13 cellular contexts compared by ENCODE assay signal in the genomic region with DNA sequence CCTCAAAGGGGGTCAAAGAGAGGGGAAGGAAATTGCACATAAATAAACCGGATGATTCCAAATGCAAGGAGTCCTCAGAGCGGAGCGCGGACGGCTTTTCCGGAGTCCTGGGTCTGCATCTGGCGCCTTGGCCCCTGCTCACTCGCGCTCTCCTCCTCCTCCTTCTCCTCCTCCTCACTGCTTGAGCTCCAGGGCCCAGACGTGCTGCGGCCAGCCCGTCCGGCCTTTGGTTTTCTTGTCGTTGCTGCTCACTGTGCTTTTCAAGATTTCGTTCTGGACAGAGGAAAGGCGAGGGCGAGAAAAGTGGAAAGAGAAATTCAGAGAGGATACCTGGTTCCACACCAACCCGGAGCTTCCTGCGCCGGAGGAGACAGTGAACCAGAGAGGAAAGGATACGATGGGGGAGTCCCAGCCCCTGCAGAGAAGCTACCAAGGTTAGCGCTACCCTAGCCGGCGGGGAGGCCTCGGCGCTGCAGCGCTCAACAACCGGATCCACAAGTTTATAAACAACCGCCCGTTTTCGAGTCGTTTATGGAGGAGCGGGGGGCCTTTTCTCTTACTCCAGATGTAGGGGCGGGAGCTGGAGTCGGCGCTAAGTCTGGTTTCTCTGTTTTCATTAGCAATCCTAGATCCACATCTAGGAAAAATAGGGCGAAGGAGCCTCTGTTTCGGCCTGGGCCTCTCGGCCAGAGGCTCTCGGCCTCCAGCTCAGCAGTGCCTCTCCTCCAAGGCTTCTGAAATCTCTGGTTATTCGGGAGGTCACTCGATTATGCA. TPM values are rescaled to one million over a fixed set of nuclear protein-coding genes. Genes with fewer than 3 reads are reported as not detected.
A peak's percentile ranks its signal among the peaks of the same experiment; 100 is the strongest.
DNase-seq lines count a peak whose midpoint lies in the region; ATAC-seq, FAIRE-seq and TF ChIP-seq lines count a peak whose summit lies in the region.
"Had no signal": no experiment of that assay in that cellular context is flagged by ENCODE, and none has a peak within 500 bp of the region (broad histone marks: within the 10 kb centered on the region; RNA-seq: fewer than 3 reads in every experiment).

No MANE protein-coding gene starts in this region.

- DNase-seq in activated CD8-positive, alpha-beta memory T cell treated with anti-CD3 and anti-CD28 coated beads, Interleukin-2, amount 10 ng/mL, durations not matched to agents 7 days and 5 days, result peak; percentile 39
- no peak for DNase-seq in activated CD8-positive, alpha-beta memory T cell treated with anti-CD3 and anti-CD28 coated beads, Interleukin-2, amount 50 U/mL, for 4 hours
- DNase-seq in astrocyte (ENCODE audit: low read depth), result no peak
- DNase-seq in right lobe of liver, result no peak
- no peak for DNase-seq in thyroid gland
- no peak for DNase-seq in COLO668 (lab: John Stamatoyannopoulos, UW; ENCODE audit: unreplicated experiment)
- DNase-seq in HT-29 (ENCODE audit: low spot score), result no peak
- DNase-seq in Kasumi-1 (lab: John Stamatoyannopoulos, UW), result no peak
- DNase-seq: lower lobe of right lung, NCI-H2171 treated with DMSO at 0.1 percent for 48 hours had no signal

- no peak overlapping the region for H3K4me3 Mint-ChIP-seq in activated CD8-positive, alpha-beta memory T cell treated with anti-CD3 and anti-CD28 coated beads, Interleukin-2, amount 10 ng/mL, durations not matched to agents 7 days and 5 days
- H3K4me3 Mint-ChIP-seq in astrocyte (ENCODE audit: unreplicated experiment), result no peak overlapping the region

- CTCF ChIA-PET in activated CD8-positive, alpha-beta memory T cell treated with anti-CD3 and anti-CD28 coated beads, Interleukin-2, amount 10 ng/mL, durations not matched to agents 7 days and 5 days (lab: Charles Lee), result no interaction called here

- TF ChIP-seq CTCF in astrocyte (IDR thresholded peaks at IDR 0.05; ENCODE audit: insufficient read depth, low read depth, low read length), result no peak
- no peak for TF ChIP-seq CTCF in right lobe of liver (IDR thresholded peaks at IDR 0.05)
- TF ChIP-seq CTCF in thyroid gland (IDR thresholded peaks at IDR 0.05), result no peak

- no peak for FAIRE-seq in astrocyte (lab: Jason Lieb, UNC)
- FAIRE-seq: GM12878 had no signal

- H3K9me3 ChIP-seq in astrocyte (ENCODE audit: insufficient read depth, low read depth, low read length) (peaks cover 2% of the 10 kb centered on the region), right lobe of liver (no peaks in the 10 kb centered on the region), thyroid gland (no peaks in the 10 kb centered on the region)
- H3K9me3 ChIP-seq: lower lobe of right lung had no signal

- H3K4me1 ChIP-seq in astrocyte (ENCODE audit: insufficient read depth, low read length) (peaks cover 8% of the 10 kb centered on the region), right lobe of liver (peaks cover 0 to 11% (median 0%) of the 10 kb centered on the region in 4 donors), thyroid gland (peaks cover 7 to 39% of the 10 kb centered on the region in 2 donors)
- H3K4me1 ChIP-seq: BLaER1 had no signal

- peaks cover 2% of the 10 kb centered on the region for H3K36me3 Mint-ChIP-seq in activated CD8-positive, alpha-beta memory T cell treated with anti-CD3 and anti-CD28 coated beads, Interleukin-2, amount 10 ng/mL, durations not matched to agents 7 days and 5 days
- peaks cover 2% of the 10 kb centered on the region for H3K36me3 Mint-ChIP-seq in astrocyte (ENCODE audit: low read depth, unreplicated experiment)

- H3K4me3 ChIP-seq in astrocyte (ENCODE audit: insufficient read depth, low read depth, low read length) (no peak overlapping the region), right lobe of liver (peak overlapping the region; percentile 9 to 40 (median 33)), thyroid gland (replicated peaks in 1 of 3) (no peak overlapping the region)
- H3K4me3 ChIP-seq: GM12878, lower lobe of right lung had no signal

- H4K20me1 ChIP-seq in astrocyte (ENCODE audit: insufficient read depth, low read length), result no peaks in the 10 kb centered on the region
- H4K20me1 ChIP-seq: BLaER1 had no signal

- H3K9me3 Mint-ChIP-seq in activated CD8-positive, alpha-beta memory T cell treated with anti-CD3 and anti-CD28 coated beads, Interleukin-2, amount 10 ng/mL, durations not matched to agents 7 days and 5 days (ENCODE audit: low read depth), result no peaks in the 10 kb centered on the region
- peaks cover 51% of the 10 kb centered on the region for H3K9me3 Mint-ChIP-seq in astrocyte (ENCODE audit: unreplicated experiment)

- ATAC-seq in activated CD8-positive, alpha-beta memory T cell treated with anti-CD3 and anti-CD28 coated beads, Interleukin-2, amount 10 ng/mL, durations not matched to agents 7 days and 5 days, result no peak
- ATAC-seq in right lobe of liver, result no peak
- ATAC-seq: GM12878, lower lobe of right lung had no signal

- WGBS in right lobe of liver (ENCODE audit: insufficient coverage, low coverage, low lambda C conversion rate, missing lambda C conversion rate), result 2% methylated on average over 39 of the region's 42 CpGs
- 12 to 18% methylated on average over 42 of the region's 42 CpGs for WGBS in thyroid gland, 2 donors

- H2AFZ ChIP-seq in astrocyte (ENCODE audit: low read depth, low read length), result no peak overlapping the region

- no peak overlapping the region for H3K9ac ChIP-seq in astrocyte (ENCODE audit: low read length)
- H3K9ac ChIP-seq: BLaER1 had no signal

- H3K27ac ChIP-seq in astrocyte (ENCODE audit: low read depth, low read length), result no peak overlapping the region
- H3K27ac ChIP-seq in right lobe of liver, result peak overlapping the region; percentile 49 to 70 (median 53)
- peak overlapping the region; percentile 3 to 16 (median 9) for H3K27ac ChIP-seq in thyroid gland
- H3K27ac ChIP-seq: BLaER1, HL-60, lower lobe of right lung had no signal

- H3K27me3 Mint-ChIP-seq in activated CD8-positive, alpha-beta memory T cell treated with anti-CD3 and anti-CD28 coated beads, Interleukin-2, amount 10 ng/mL, durations not matched to agents 7 days and 5 days, result peaks cover 90% of the 10 kb centered on the region
- H3K27me3 Mint-ChIP-seq in astrocyte (ENCODE audit: low read depth, unreplicated experiment), result peaks cover 87% of the 10 kb centered on the region

- no peak overlapping the region for H3K4me2 ChIP-seq in astrocyte (ENCODE audit: low read length)
- H3K4me2 ChIP-seq: BLaER1 had no signal

- TF ChIP-seq POLR2A in right lobe of liver (IDR thresholded peaks at IDR 0.05) (no peak), thyroid gland (IDR thresholded peaks at IDR 0.05) (no peak)

- peaks cover 10% of the 10 kb centered on the region for H3K4me1 Mint-ChIP-seq in activated CD8-positive, alpha-beta memory T cell treated with anti-CD3 and anti-CD28 coated beads, Interleukin-2, amount 10 ng/mL, durations not matched to agents 7 days and 5 days
- H3K4me1 Mint-ChIP-seq in astrocyte (ENCODE audit: low read depth, unreplicated experiment), result peaks cover 3% of the 10 kb centered on the region

- H3K27me3 ChIP-seq in astrocyte (ENCODE audit: insufficient read depth, low read length) (peaks cover 92% of the 10 kb centered on the region), right lobe of liver (peaks cover 7 to 62% of the 10 kb centered on the region in 2 donors), thyroid gland (peaks cover 61% of the 10 kb centered on the region)

- no peaks in the 10 kb centered on the region for H3K79me2 ChIP-seq in astrocyte (ENCODE audit: insufficient read depth, low read length)

- no peaks in the 10 kb centered on the region for H3K36me3 ChIP-seq in astrocyte (ENCODE audit: insufficient read depth, low read length)
- H3K36me3 ChIP-seq in right lobe of liver, result no peaks in the 10 kb centered on the region
- no peaks in the 10 kb centered on the region for H3K36me3 ChIP-seq in thyroid gland
- H3K36me3 ChIP-seq: BLaER1, lower lobe of right lung had no signal

- intact Hi-C loops in right lobe of liver (cut with DNase I) (no loop called here), thyroid gland (cut with DNase I) (no loop called here)

- peak overlapping the region; percentile 7 for H3K27ac Mint-ChIP-seq in activated CD8-positive, alpha-beta memory T cell treated with anti-CD3 and anti-CD28 coated beads, Interleukin-2, amount 10 ng/mL, durations not matched to agents 7 days and 5 days
- H3K27ac Mint-ChIP-seq in astrocyte (ENCODE audit: unreplicated experiment), result peak overlapping the region; percentile 26

RNA-seq across cellular contexts. Expression of gene HAND2, which starts 2.7 kb away (rescaled TPM):
- total RNA-seq in activated CD8-positive, alpha-beta memory T cell treated with anti-CD3 and anti-CD28 coated beads, Interleukin-2, amount 10 ng/mL, durations not matched to agents 7 days and 5 days, result not detected
- total RNA-seq in astrocyte (not detected in 2 replicates), right lobe of liver (10 to 100 TPM in 1 of 6 experiments, 1 to 10 TPM in 5; 2.1 to 11.2 (median 6.2) TPM), thyroid gland (1 to 10 TPM; 2.0 to 8.9 (median 4.0) TPM)
- not detected in 2 replicates for total RNA-seq in HT-29 (2014; rRNA removed; shearing (Covaris generic))
- total RNA-seq: GM12878 had no signal

Comparison
In these comparisons a context has a peak if more than half of its experiments do, and no peak if none do; other contexts are left out.
1. H3K4me3 ChIP-seq: peak in right lobe of liver (3 of 3); none in astrocyte (single experiment) and thyroid gland (0 of 3).